Comparison of ENCODE assay signal across 12 cellular contexts in the genomic region with DNA sequence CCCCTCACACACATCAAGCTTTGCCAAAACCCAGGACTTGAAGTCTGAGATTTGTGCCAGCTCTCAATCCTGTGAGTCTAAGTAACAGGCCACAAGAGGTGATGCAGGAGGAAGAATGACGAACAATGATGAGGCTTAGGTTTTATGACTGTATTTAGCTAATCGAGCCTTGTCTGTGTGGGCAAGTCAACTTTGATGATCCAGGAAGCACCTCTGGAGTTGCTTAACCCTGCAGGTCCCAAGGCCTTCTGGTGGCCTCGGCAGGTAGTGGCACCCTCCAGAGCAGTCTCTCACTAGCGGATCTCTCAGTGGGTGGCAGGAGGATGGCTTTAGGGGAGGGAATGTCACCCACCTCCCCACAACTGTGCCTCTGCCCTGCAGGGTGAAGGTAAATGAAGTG. TPM values are rescaled to one million over a fixed set of nuclear protein-coding genes. Genes with fewer than 3 reads are reported as not detected.
A peak's percentile ranks its signal among the peaks of the same experiment; 100 is the strongest.
DNase-seq lines count a peak whose midpoint lies in the region; ATAC-seq, FAIRE-seq and TF ChIP-seq lines count a peak whose summit lies in the region.
"Had no signal": no experiment of that assay in that cellular context is flagged by ENCODE, and none has a peak within 500 bp of the region (broad histone marks: within the 10 kb centered on the region; RNA-seq: fewer than 3 reads in every experiment).

No MANE protein-coding gene starts in this region.

- TF ChIP-seq CTCF in bronchial epithelial cell (IDR thresholded peaks at IDR 0.05; ENCODE audit: insufficient read depth, low read length, severe bottlenecking) = peak; percentile 1

- H3K4me1 Mint-ChIP-seq in activated T-cell treated with anti-CD3 and anti-CD28 coated beads, Interleukin-2, amount 50 U/mL, for 72 hours (ENCODE audit: low read depth) = peaks cover 7% of the 10 kb centered on the region
- peaks cover 7% of the 10 kb centered on the region for H3K4me1 Mint-ChIP-seq in activated T-cell treated with anti-CD3 and anti-CD28 coated beads, Interleukin-2, amount 50 U/mL, for 24 hours (ENCODE audit: low read depth)
- peaks cover 7% of the 10 kb centered on the region for H3K4me1 Mint-ChIP-seq in activated T-helper 1 cell treated with anti-CD3 and anti-CD28 coated beads, Interleukin-12 subunit alpha, Interleukin-12 subunit beta, Interleukin-2, Interleukin-4 antibody, amounts not matched to agents 30 ng/mL and 10 ng/mL and 1 ng/mL, durations not matched to agents 14 hours and 24 hours and 36 hours (ENCODE audit: low read depth)

- FAIRE-seq in bronchial epithelial cell (lab: Jason Lieb, UNC) = no peak
- FAIRE-seq: pancreas had no signal

- H3K36me3 ChIP-seq in bronchial epithelial cell (ENCODE audit: control insufficient read depth, insufficient read depth, low read length) = no peaks in the 10 kb centered on the region
- H3K36me3 ChIP-seq: pancreas had no signal

- H3K36me3 Mint-ChIP-seq in activated T-cell treated with anti-CD3 and anti-CD28 coated beads, Interleukin-2, amount 50 U/mL, for 72 hours (ENCODE audit: insufficient read depth in 2 of 2) = no peaks in the 10 kb centered on the region
- no peaks in the 10 kb centered on the region for H3K36me3 Mint-ChIP-seq in activated T-cell treated with anti-CD3 and anti-CD28 coated beads, Interleukin-2, amount 50 U/mL, for 24 hours (ENCODE audit: low read depth)
- H3K36me3 Mint-ChIP-seq in activated T-helper 1 cell treated with anti-CD3 and anti-CD28 coated beads, Interleukin-12 subunit alpha, Interleukin-12 subunit beta, Interleukin-2, Interleukin-4 antibody, amounts not matched to agents 30 ng/mL and 10 ng/mL and 1 ng/mL, durations not matched to agents 14 hours and 24 hours and 36 hours (ENCODE audit: low read depth) = no peaks in the 10 kb centered on the region

- DNase-seq in activated T-cell treated with anti-CD3 and anti-CD28 coated beads, Interleukin-2, amount 50 U/mL, for 72 hours = no peak
- DNase-seq in activated T-cell treated with anti-CD3 and anti-CD28 coated beads, Interleukin-2, amount 50 U/mL, for 24 hours = no peak
- peak; percentile 28 for DNase-seq in LoVo (ENCODE audit: low spot score)
- peak; percentile 63 for DNase-seq in bronchial epithelial cell (ENCODE audit: low read depth)
- peak; percentile 60 for DNase-seq in skeletal muscle cell (ENCODE audit: low read depth)
- no peak for DNase-seq in activated T-helper 1 cell treated with anti-CD3 and anti-CD28 coated beads, Interleukin-12 subunit alpha, Interleukin-12 subunit beta, Interleukin-2, Interleukin-4 antibody, amounts not matched to agents 30 ng/mL and 10 ng/mL and 1 ng/mL, durations not matched to agents 14 hours and 24 hours and 36 hours (ENCODE audit: low spot score)
- no peak for DNase-seq in activated CD4-positive, CD25-positive, alpha-beta regulatory T cell treated with anti-CD3 and anti-CD28 coated beads, Interleukin-2, amount 50 U/mL, for 72 hours
- DNase-seq in NCI-H226 = no peak
- DNase-seq: activated effector memory CD4-positive, alpha-beta T cell treated with Interleukin-2 at 50 U/mL for 16 hours; effector memory CD4-positive, alpha-beta T cell; pancreas had no signal

- peak; percentile 47 to 79 for ATAC-seq in activated T-cell treated with anti-CD3 and anti-CD28 coated beads, Interleukin-2, amount 50 U/mL, for 72 hours (replicated peaks in 1 of 2)
- ATAC-seq: pancreas had no signal

- H3K4me3 Mint-ChIP-seq in activated T-cell treated with anti-CD3 and anti-CD28 coated beads, Interleukin-2, amount 50 U/mL, for 72 hours = no peak overlapping the region
- no peak overlapping the region for H3K4me3 Mint-ChIP-seq in activated T-cell treated with anti-CD3 and anti-CD28 coated beads, Interleukin-2, amount 50 U/mL, for 24 hours
- H3K4me3 Mint-ChIP-seq in activated T-helper 1 cell treated with anti-CD3 and anti-CD28 coated beads, Interleukin-12 subunit alpha, Interleukin-12 subunit beta, Interleukin-2, Interleukin-4 antibody, amounts not matched to agents 30 ng/mL and 10 ng/mL and 1 ng/mL, durations not matched to agents 14 hours and 24 hours and 36 hours = no peak overlapping the region

- H3K4me3 ChIP-seq in bronchial epithelial cell (ENCODE audit: low read depth, low read length) (no peak overlapping the region), skeletal muscle cell (ENCODE audit: low read depth, low read length) (no peak overlapping the region)
- H3K4me3 ChIP-seq: pancreas had no signal

- no peaks in the 10 kb centered on the region for H3K9me3 Mint-ChIP-seq in activated T-cell treated with anti-CD3 and anti-CD28 coated beads, Interleukin-2, amount 50 U/mL, for 72 hours
- no peaks in the 10 kb centered on the region for H3K9me3 Mint-ChIP-seq in activated T-cell treated with anti-CD3 and anti-CD28 coated beads, Interleukin-2, amount 50 U/mL, for 24 hours
- H3K9me3 Mint-ChIP-seq in activated T-helper 1 cell treated with anti-CD3 and anti-CD28 coated beads, Interleukin-12 subunit alpha, Interleukin-12 subunit beta, Interleukin-2, Interleukin-4 antibody, amounts not matched to agents 30 ng/mL and 10 ng/mL and 1 ng/mL, durations not matched to agents 14 hours and 24 hours and 36 hours = no peaks in the 10 kb centered on the region

- H3K27me3 Mint-ChIP-seq in activated T-cell treated with anti-CD3 and anti-CD28 coated beads, Interleukin-2, amount 50 U/mL, for 72 hours (ENCODE audit: low read depth) = peaks cover 18% of the 10 kb centered on the region
- peaks cover 7% of the 10 kb centered on the region for H3K27me3 Mint-ChIP-seq in activated T-cell treated with anti-CD3 and anti-CD28 coated beads, Interleukin-2, amount 50 U/mL, for 24 hours
- H3K27me3 Mint-ChIP-seq in activated T-helper 1 cell treated with anti-CD3 and anti-CD28 coated beads, Interleukin-12 subunit alpha, Interleukin-12 subunit beta, Interleukin-2, Interleukin-4 antibody, amounts not matched to agents 30 ng/mL and 10 ng/mL and 1 ng/mL, durations not matched to agents 14 hours and 24 hours and 36 hours (ENCODE audit: insufficient read depth) = peaks cover 15% of the 10 kb centered on the region

- no peaks in the 10 kb centered on the region for H3K27me3 ChIP-seq in bronchial epithelial cell (ENCODE audit: control insufficient read depth, insufficient read depth, low read length)
- H3K27me3 ChIP-seq: pancreas had no signal

- H3K27ac Mint-ChIP-seq in activated T-cell treated with anti-CD3 and anti-CD28 coated beads, Interleukin-2, amount 50 U/mL, for 72 hours = no peak overlapping the region
- H3K27ac Mint-ChIP-seq in activated T-cell treated with anti-CD3 and anti-CD28 coated beads, Interleukin-2, amount 50 U/mL, for 24 hours = no peak overlapping the region
- H3K27ac Mint-ChIP-seq in activated T-helper 1 cell treated with anti-CD3 and anti-CD28 coated beads, Interleukin-12 subunit alpha, Interleukin-12 subunit beta, Interleukin-2, Interleukin-4 antibody, amounts not matched to agents 30 ng/mL and 10 ng/mL and 1 ng/mL, durations not matched to agents 14 hours and 24 hours and 36 hours = no peak overlapping the region

- intact Hi-C loops in activated T-helper 1 cell treated with anti-CD3 and anti-CD28 coated beads, Interleukin-12 subunit alpha, Interleukin-12 subunit beta, Interleukin-2, Interleukin-4 antibody, amounts not matched to agents 30 ng/mL and 10 ng/mL and 1 ng/mL, durations not matched to agents 14 hours and 24 hours and 36 hours (cut with micrococcal nuclease) = no loop called here

RNA-seq across cellular contexts. Expression of a gene that starts 28.7 kb away (rescaled TPM):
- 100 to 1,000 TPM; 232 to 255 TPM for total RNA-seq in activated T-cell treated with anti-CD3 and anti-CD28 coated beads, Interleukin-2, amount 50 U/mL, for 72 hours
- 77.1 and 89.8 TPM in 2 replicates for total RNA-seq in bronchial epithelial cell
- total RNA-seq in activated T-helper 1 cell treated with anti-CD3 and anti-CD28 coated beads, Interleukin-12 subunit alpha, Interleukin-12 subunit beta, Interleukin-2, Interleukin-4 antibody, amounts not matched to agents 30 ng/mL and 10 ng/mL and 1 ng/mL, durations not matched to agents 14 hours and 24 hours and 36 hours = 190 and 200 TPM in 2 replicates

RNA-seq across cellular contexts. Expression of a gene that starts 38.0 kb away (rescaled TPM):
- total RNA-seq in activated T-cell treated with anti-CD3 and anti-CD28 coated beads, Interleukin-2, amount 50 U/mL, for 72 hours = 10 to 100 TPM; 11.7 to 14.2 TPM
- total RNA-seq in bronchial epithelial cell = 8.2 and 21.4 TPM in 2 replicates
- 3.4 and 5.8 TPM in 2 replicates for total RNA-seq in activated T-helper 1 cell treated with anti-CD3 and anti-CD28 coated beads, Interleukin-12 subunit alpha, Interleukin-12 subunit beta, Interleukin-2, Interleukin-4 antibody, amounts not matched to agents 30 ng/mL and 10 ng/mL and 1 ng/mL, durations not matched to agents 14 hours and 24 hours and 36 hours

RNA-seq across cellular contexts. Expression of a gene that starts 41.9 kb away (rescaled TPM):
- not detected for total RNA-seq in activated T-cell treated with anti-CD3 and anti-CD28 coated beads, Interleukin-2, amount 50 U/mL, for 72 hours
- 1.6 and 9.1 TPM in 2 replicates for total RNA-seq in bronchial epithelial cell
- not detected in 2 replicates for total RNA-seq in activated T-helper 1 cell treated with anti-CD3 and anti-CD28 coated beads, Interleukin-12 subunit alpha, Interleukin-12 subunit beta, Interleukin-2, Interleukin-4 antibody, amounts not matched to agents 30 ng/mL and 10 ng/mL and 1 ng/mL, durations not matched to agents 14 hours and 24 hours and 36 hours
- total RNA-seq: T-helper 1 cell treated with Interleukin-12 subunit alpha and Interleukin-12 subunit beta and Interleukin-4 antibody, amounts not matched to agents 30 ng/mL and 1 ng/mL, for 36 hours had no signal

RNA-seq across cellular contexts. Expression of a gene that starts 48.5 kb away (rescaled TPM):
- 100 to 1,000 TPM; 214 to 237 TPM for total RNA-seq in activated T-cell treated with anti-CD3 and anti-CD28 coated beads, Interleukin-2, amount 50 U/mL, for 72 hours
- total RNA-seq in bronchial epithelial cell = 84.2 and 176 TPM in 2 replicates
- total RNA-seq in activated T-helper 1 cell treated with anti-CD3 and anti-CD28 coated beads, Interleukin-12 subunit alpha, Interleukin-12 subunit beta, Interleukin-2, Interleukin-4 antibody, amounts not matched to agents 30 ng/mL and 10 ng/mL and 1 ng/mL, durations not matched to agents 14 hours and 24 hours and 36 hours = 86.6 and 92.0 TPM in 2 replicates

RNA-seq across cellular contexts. Expression of a gene that starts 58.2 kb away (rescaled TPM):
- total RNA-seq in activated T-cell treated with anti-CD3 and anti-CD28 coated beads, Interleukin-2, amount 50 U/mL, for 72 hours = 10 to 100 TPM; 18.4 to 30.1 TPM
- total RNA-seq in bronchial epithelial cell = 23.7 and 25.3 TPM in 2 replicates
- 58.8 and 60.7 TPM in 2 replicates for total RNA-seq in activated T-helper 1 cell treated with anti-CD3 and anti-CD28 coated beads, Interleukin-12 subunit alpha, Interleukin-12 subunit beta, Interleukin-2, Interleukin-4 antibody, amounts not matched to agents 30 ng/mL and 10 ng/mL and 1 ng/mL, durations not matched to agents 14 hours and 24 hours and 36 hours

Comparison
In these comparisons a context has a peak if more than half of its experiments do, and no peak if none do; other contexts are left out.
1. DNase-seq: peak in LoVo (single experiment), bronchial epithelial cell (single experiment) and skeletal muscle cell (single experiment); none in activated T-cell treated with anti-CD3 and anti-CD28 coated beads, Interleukin-2, amount 50 U/mL, for 72 hours (0 of 2), activated T-cell treated with anti-CD3 and anti-CD28 coated beads, Interleukin-2, amount 50 U/mL, for 24 hours (single experiment), activated T-helper 1 cell treated with anti-CD3 and anti-CD28 coated beads, Interleukin-12 subunit alpha, Interleukin-12 subunit beta, Interleukin-2, Interleukin-4 antibody, amounts not matched to agents 30 ng/mL and 10 ng/mL and 1 ng/mL, durations not matched to agents 14 hours and 24 hours and 36 hours (single experiment), activated CD4-positive, CD25-positive, alpha-beta regulatory T cell treated with anti-CD3 and anti-CD28 coated beads, Interleukin-2, amount 50 U/mL, for 72 hours (single experiment) and NCI-H226 (single experiment).